In the genomic region with DNA sequence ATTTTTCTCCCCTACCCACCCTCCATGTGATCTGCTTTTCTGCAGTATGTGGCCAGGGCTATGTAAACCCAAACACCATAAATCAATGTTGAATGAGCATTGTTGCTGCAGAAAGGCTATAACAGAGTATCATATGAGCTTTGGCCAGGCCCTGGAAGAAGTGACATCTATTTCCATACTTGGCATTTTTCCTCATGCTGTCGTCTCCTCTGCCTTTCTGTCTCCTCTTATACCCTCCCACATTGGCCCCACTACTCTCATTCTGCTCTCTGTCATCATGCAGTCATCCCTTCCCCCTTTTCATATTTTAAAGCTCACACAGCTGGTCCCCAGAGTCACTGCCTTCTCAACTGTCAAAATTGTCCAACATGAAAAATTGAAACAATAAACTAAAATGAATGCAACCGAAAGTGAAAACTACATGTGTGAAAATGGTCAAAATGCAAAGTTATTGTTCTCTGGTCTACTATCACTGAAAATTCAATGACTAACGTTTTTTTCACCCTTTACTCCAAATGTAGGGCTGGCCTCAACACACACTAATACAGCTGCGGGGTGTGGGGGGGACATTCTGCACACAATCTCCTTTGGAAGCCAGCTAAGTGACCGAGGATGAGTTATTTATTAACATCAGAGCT, we compare ENCODE assay signal across 16 cellular contexts.
DNase-seq lines count a peak whose midpoint lies in the region; ATAC-seq and TF ChIP-seq lines count a peak whose summit lies in the region.
"Had no signal": no experiment of that assay in that cellular context is flagged by ENCODE, and none has a peak within 500 bp of the region (broad histone marks: within the 10 kb centered on the region; RNA-seq: fewer than 3 reads in every experiment).

No MANE protein-coding gene starts in this region.

- intact Hi-C loops in activated naive CD4-positive, alpha-beta T cell treated with anti-CD3 and anti-CD28 coated beads for 36 hours (cut with micrococcal nuclease) = no loop called here
- intact Hi-C loops in gastrocnemius medialis (cut with DNase I; ENCODE audit: low total_unique reads) = no loop called here

- H3K27ac Mint-ChIP-seq in activated naive CD4-positive, alpha-beta T cell treated with anti-CD3 and anti-CD28 coated beads for 36 hours = no peak overlapping the region
- H3K27ac Mint-ChIP-seq: activated naive CD8-positive, alpha-beta T cell had no signal

- no peak overlapping the region for H3K9ac ChIP-seq in BLaER1 treated with 17β-estradiol and CSF1 and Interleukin-3, amounts not matched to agents 10 nM and 100 nM
- H3K9ac ChIP-seq: parathyroid adenoma had no signal

- in situ Hi-C loops in gastrocnemius medialis (cut with MboI; ENCODE audit: low sequenced_read_pairs in 4 of 4) = no loop called here

- H3K27me3 ChIP-seq in BLaER1 treated with 17β-estradiol and CSF1 and Interleukin-3, amounts not matched to agents 10 nM and 100 nM = no peaks in the 10 kb centered on the region
- no peaks in the 10 kb centered on the region for H3K27me3 ChIP-seq in gastrocnemius medialis
- H3K27me3 ChIP-seq: SJCRH30 had no signal

- H3K4me1 Mint-ChIP-seq in activated naive CD4-positive, alpha-beta T cell treated with anti-CD3 and anti-CD28 coated beads for 36 hours (ENCODE audit: low read depth) = no peaks in the 10 kb centered on the region

- ATAC-seq in GM19372 (IDR thresholded peaks at IDR 0.05; ENCODE audit: low read depth, unreplicated experiment) = peak; percentile 63
- peak; percentile 60 for ATAC-seq in HG02759 (IDR thresholded peaks at IDR 0.05; ENCODE audit: unreplicated experiment)
- peak; percentile 72 for ATAC-seq in HG03460 (IDR thresholded peaks at IDR 0.05; ENCODE audit: unreplicated experiment)
- ATAC-seq in gastrocnemius medialis = no peak

- H4K20me1 ChIP-seq in BLaER1 treated with 17β-estradiol and CSF1 and Interleukin-3, amounts not matched to agents 10 nM and 100 nM = no peaks in the 10 kb centered on the region

- DNase-seq in caudate nucleus (lab: John Stamatoyannopoulos, UW) (no peak), NCI-H2029 treated with DMSO at 0.1 percent for 48 hours (lab: John Stamatoyannopoulos, UW) (no peak), gastrocnemius medialis (no peak)
- DNase-seq in activated naive CD4-positive, alpha-beta T cell treated with anti-CD3 and anti-CD28 coated beads for 36 hours = no peak
- DNase-seq: activated CD4-positive, alpha-beta T cell treated with anti-CD3 and anti-CD28 coated beads for 48 hours; DMS79; dorsolateral prefrontal cortex; SJCRH30; stimulated activated CD4-positive, alpha-beta T cell treated with anti-CD3 and anti-CD28 coated beads, Interleukin-4, amount 100 ng/mL, for 4 hours; substantia nigra had no signal

- H3K4me3 ChIP-seq in BLaER1 treated with 17β-estradiol and CSF1 and Interleukin-3, amounts not matched to agents 10 nM and 100 nM = no peak overlapping the region
- no peak overlapping the region for H3K4me3 ChIP-seq in gastrocnemius medialis
- H3K4me3 ChIP-seq: dorsolateral prefrontal cortex, SJCRH30 had no signal

- peaks cover 0 to 14% (median 7%) of the 10 kb centered on the region in 11 experiments; a peak in 7 of 22 replicates for H3K9me3 ChIP-seq in BLaER1 treated with 17β-estradiol and CSF1 and Interleukin-3, amounts not matched to agents 10 nM and 100 nM (replicated peaks in 1 of 11)
- H3K9me3 ChIP-seq in gastrocnemius medialis = no peaks in the 10 kb centered on the region
- H3K9me3 ChIP-seq: SJCRH30 had no signal

- H3K9me3 Mint-ChIP-seq in activated naive CD4-positive, alpha-beta T cell treated with anti-CD3 and anti-CD28 coated beads for 36 hours = no peaks in the 10 kb centered on the region

- peaks cover 0 to 12% (median 10%) of the 10 kb centered on the region in 10 experiments; a peak in 11 of 20 replicates for H3K4me1 ChIP-seq in BLaER1 treated with 17β-estradiol and CSF1 and Interleukin-3, amounts not matched to agents 10 nM and 100 nM
- no peaks in the 10 kb centered on the region for H3K4me1 ChIP-seq in gastrocnemius medialis
- H3K4me1 ChIP-seq: parathyroid adenoma, SJCRH30 had no signal

- no peak overlapping the region for H3K27ac ChIP-seq in BLaER1 treated with 17β-estradiol and CSF1 and Interleukin-3, amounts not matched to agents 10 nM and 100 nM
- H3K27ac ChIP-seq in caudate nucleus (ENCODE audit: low read depth, low read length) (no peak overlapping the region), gastrocnemius medialis (no peak overlapping the region)
- H3K27ac ChIP-seq: dorsolateral prefrontal cortex, parathyroid adenoma, SJCRH30 had no signal

- no peak for TF ChIP-seq CTCF in gastrocnemius medialis (IDR thresholded peaks at IDR 0.05 in 4 of 5, conservative IDR thresholded peaks at IDR 0.05 in 1 of 5)

- H3K27me3 Mint-ChIP-seq in activated naive CD4-positive, alpha-beta T cell treated with anti-CD3 and anti-CD28 coated beads for 36 hours (ENCODE audit: low read depth) = peaks cover 7% of the 10 kb centered on the region

- CTCF ChIA-PET in activated naive CD4-positive, alpha-beta T cell treated with anti-CD3 and anti-CD28 coated beads for 36 hours (lab: Charles Lee) = no interaction called here

- no peaks in the 10 kb centered on the region for H3K36me3 ChIP-seq in BLaER1 treated with 17β-estradiol and CSF1 and Interleukin-3, amounts not matched to agents 10 nM and 100 nM
- no peaks in the 10 kb centered on the region for H3K36me3 ChIP-seq in gastrocnemius medialis
- H3K36me3 ChIP-seq: SJCRH30 had no signal

- H3K4me3 Mint-ChIP-seq in activated naive CD4-positive, alpha-beta T cell treated with anti-CD3 and anti-CD28 coated beads for 36 hours = no peak overlapping the region
- H3K4me3 Mint-ChIP-seq: activated naive CD8-positive, alpha-beta T cell had no signal

- TF ChIP-seq POLR2A in gastrocnemius medialis (IDR thresholded peaks at IDR 0.05) = no peak

- H3K4me2 ChIP-seq in BLaER1 treated with 17β-estradiol and CSF1 and Interleukin-3, amounts not matched to agents 10 nM and 100 nM = peak overlapping the region in 8 of 11 experiments; percentile 3 to 65 (median 48); a peak in 15 of 22 replicates

- no peaks in the 10 kb centered on the region for H3K36me3 Mint-ChIP-seq in activated naive CD4-positive, alpha-beta T cell treated with anti-CD3 and anti-CD28 coated beads for 36 hours (ENCODE audit: low read depth)
- H3K36me3 Mint-ChIP-seq: activated naive CD8-positive, alpha-beta T cell had no signal

Comparison
In these comparisons a context has a peak if more than half of its experiments do, and no peak if none do; other contexts are left out.
1. ATAC-seq: peak in GM19372 (single experiment), HG02759 (single experiment) and HG03460 (single experiment); none in gastrocnemius medialis (0 of 2).